ENCODE assay signal across 8 cellular contexts in genomic region chr2:206154197-206154596, GRCh38. TPM values are rescaled to one million over a fixed set of nuclear protein-coding genes. Genes with fewer than 3 reads are reported as not detected.
DNase-seq lines count a peak whose midpoint lies in the region; ATAC-seq, FAIRE-seq and TF ChIP-seq lines count a peak whose summit lies in the region.

No MANE protein-coding gene starts in this region.

- no peaks in the 10 kb centered on the region for H3K9me3 Mint-ChIP-seq in nephron progenitor cell
- H3K9me3 Mint-ChIP-seq in activated naive CD4-positive, alpha-beta T cell treated with anti-CD3 and anti-CD28 coated beads for 36 hours, result no peaks in the 10 kb centered on the region

- in situ Hi-C loops in GM23248 (cut with MboI), result no loop called here

- H3K4me3 Mint-ChIP-seq in nephron progenitor cell, result no peak overlapping the region
- H3K4me3 Mint-ChIP-seq in activated naive CD4-positive, alpha-beta T cell treated with anti-CD3 and anti-CD28 coated beads for 36 hours, result no peak overlapping the region

- no peak overlapping the region for H2AFZ ChIP-seq in GM23248

- 97 to 100% methylated on average over 3 of the region's 3 CpGs for WGBS in GM23248 (ENCODE audit: low coverage in 1 of 2, low lambda C conversion rate in 2 of 2, missing lambda C conversion rate in 2 of 2), 2 experiments
- 66 to 69% (median 67%) methylated on average over 3 of the region's 3 CpGs for WGBS in heart left ventricle, 4 donors

- peaks cover 3% of the 10 kb centered on the region for H3K27me3 Mint-ChIP-seq in nephron progenitor cell (ENCODE audit: low read depth, poor library complexity)
- H3K27me3 Mint-ChIP-seq in activated naive CD4-positive, alpha-beta T cell treated with anti-CD3 and anti-CD28 coated beads for 36 hours (ENCODE audit: low read depth), result no peaks in the 10 kb centered on the region

- FAIRE-seq in kidney (lab: Jason Lieb, UNC), result no peak

- H3K9me3 ChIP-seq in GM23248 (ENCODE audit: low read depth) (no peaks in the 10 kb centered on the region), heart left ventricle (no peaks in the 10 kb centered on the region), kidney (ENCODE audit: control insufficient read depth in 1 of 2, low read length in 2 of 2) (no peaks in the 10 kb centered on the region)

- peaks cover 14% of the 10 kb centered on the region for H3K4me1 Mint-ChIP-seq in nephron progenitor cell
- H3K4me1 Mint-ChIP-seq in activated naive CD4-positive, alpha-beta T cell treated with anti-CD3 and anti-CD28 coated beads for 36 hours (ENCODE audit: low read depth), result peaks cover 31% of the 10 kb centered on the region

- CTCF ChIA-PET in activated naive CD4-positive, alpha-beta T cell treated with anti-CD3 and anti-CD28 coated beads for 36 hours (lab: Charles Lee), result no interaction called here

- H4K20me1 ChIP-seq in GM23248 (ENCODE audit: insufficient read depth), result no peaks in the 10 kb centered on the region

- H3K9ac ChIP-seq in GM23248, result no peak overlapping the region
- H3K9ac ChIP-seq in kidney (ENCODE audit: low read length in 2 of 2), result no peak overlapping the region

- peak; percentile 32 for DNase-seq in ELR (ENCODE audit: low read depth)
- DNase-seq in GM23248, result peak; percentile 11
- DNase-seq in NCI-H69 (lab: John Stamatoyannopoulos, UW), result peak; percentile 70
- DNase-seq in heart left ventricle, result no peak
- no peak for DNase-seq in nephron progenitor cell
- DNase-seq in activated naive CD4-positive, alpha-beta T cell treated with anti-CD3 and anti-CD28 coated beads for 36 hours, result no peak
- DNase-seq in head of caudate nucleus, result no peak
- no peak for DNase-seq in kidney

- H3K4me2 ChIP-seq in GM23248 (ENCODE audit: unreplicated experiment), result no peak overlapping the region

- peaks cover 6% of the 10 kb centered on the region; the same call in 1 of the 2 replicates for H3F3A ChIP-seq in GM23248 (ENCODE audit: insufficient read depth)

- intact Hi-C loops in heart left ventricle (cut with DNase I) (loop anchor here in 2 of 10 donors (10.0 kb wide), 2 partner anchors 129 to 1829 kb away; no protein-coding TSS in a partner anchor), head of caudate nucleus (cut with DNase I) (no loop called here), kidney (cut with DNase I) (no loop called here)
- intact Hi-C loops in activated naive CD4-positive, alpha-beta T cell treated with anti-CD3 and anti-CD28 coated beads for 36 hours (cut with micrococcal nuclease), result no loop called here

- H3K4me3 ChIP-seq in GM23248, result no peak overlapping the region
- H3K4me3 ChIP-seq in heart left ventricle, result no peak overlapping the region
- H3K4me3 ChIP-seq in kidney (ENCODE audit: low read length in 2 of 2), result no peak overlapping the region

- H3K27me3 ChIP-seq in GM23248 (replicated peaks; ENCODE audit: insufficient read depth), result no peaks in the 10 kb centered on the region
- H3K27me3 ChIP-seq in heart left ventricle, result no peaks in the 10 kb centered on the region

- no peak for TF ChIP-seq POLR2A in heart left ventricle (IDR thresholded peaks at IDR 0.05)

- peak; percentile 32 to 62 (median 52) for ATAC-seq in heart left ventricle

- H3K27ac Mint-ChIP-seq in nephron progenitor cell, result no peak overlapping the region
- no peak overlapping the region for H3K27ac Mint-ChIP-seq in activated naive CD4-positive, alpha-beta T cell treated with anti-CD3 and anti-CD28 coated beads for 36 hours

- H3K79me2 ChIP-seq in GM23248 (ENCODE audit: insufficient read depth), result peaks cover 98% of the 10 kb centered on the region

- 0 out of 2 replicates have a peak, but pooled peaks cover 5% of the 10 kb centered on the region for H3K4me1 ChIP-seq in GM23248 (ENCODE audit: insufficient read depth)
- peaks cover 3 to 48% (median 30%) of the 10 kb centered on the region in 12 donors for H3K4me1 ChIP-seq in heart left ventricle
- H3K4me1 ChIP-seq in kidney (ENCODE audit: control insufficient read depth in 1 of 2, insufficient read depth in 1 of 2, low read depth in 1 of 2, low read length in 2 of 2), result peaks cover 0 to 9% of the 10 kb centered on the region in 2 donors

- H3K27ac ChIP-seq in GM23248 (no peak overlapping the region), heart left ventricle (no peak overlapping the region), kidney (ENCODE audit: low read depth in 2 of 2, low read length in 2 of 2) (no peak overlapping the region)

- H3K36me3 ChIP-seq in GM23248 (ENCODE audit: low read depth) (peaks cover 16% of the 10 kb centered on the region), heart left ventricle (peaks cover 0 to 41% (median 35%) of the 10 kb centered on the region in 9 donors), kidney (ENCODE audit: control insufficient read depth in 1 of 2, insufficient read depth in 2 of 2, low read length in 2 of 2) (peaks cover 2 to 16% of the 10 kb centered on the region in 2 donors)

- H3K9me2 ChIP-seq in GM23248 (ENCODE audit: insufficient read depth), result no peaks in the 10 kb centered on the region

- peak in 5 of 12 donors; percentile 14 to 34 (median 20) for TF ChIP-seq CTCF in heart left ventricle (IDR thresholded peaks at IDR 0.05)
- no peak for TF ChIP-seq CTCF in nephron progenitor cell (IDR thresholded peaks at IDR 0.05)
- no peak for TF ChIP-seq CTCF in kidney (IDR thresholded peaks at IDR 0.05; ENCODE audit: borderline replicate concordance, extremely low read depth, insufficient read depth)

- H3K36me3 Mint-ChIP-seq in nephron progenitor cell (ENCODE audit: low read depth), result peaks cover 44% of the 10 kb centered on the region
- peaks cover 22% of the 10 kb centered on the region for H3K36me3 Mint-ChIP-seq in activated naive CD4-positive, alpha-beta T cell treated with anti-CD3 and anti-CD28 coated beads for 36 hours (ENCODE audit: low read depth)

RNA-seq across cellular contexts. Expression of gene NDUFS1, which starts 5.0 kb away (rescaled TPM):
- 77.0 and 87.5 TPM in 2 replicates for total RNA-seq in GM23248 (2014; rRNA removed; shearing (Covaris generic))
- polyA plus RNA-seq in GM23248 (2016; fragmentation: Nextera tagmentation; extraction: Ambion mirVana), result 49.8 and 52.0 TPM in 2 replicates
- total RNA-seq in heart left ventricle, result 100 to 1,000 TPM; 302 to 804 (median 536) TPM
- 100 to 1,000 TPM in 1 of 2 donors, 10 to 100 TPM in 1; 97.0 to 168 TPM for polyA plus RNA-seq in heart left ventricle
- 10 to 100 TPM; 81.1 to 83.3 TPM for total RNA-seq in activated naive CD4-positive, alpha-beta T cell treated with anti-CD3 and anti-CD28 coated beads for 36 hours
- 97.2 TPM for total RNA-seq in kidney
- polyA plus RNA-seq in kidney (ENCODE audit: insufficient read depth, low read depth, low replicate concordance), result 67.6 TPM

RNA-seq across cellular contexts. Expression of gene EEF1B2, which starts 5.5 kb away (rescaled TPM):
- total RNA-seq in GM23248 (2014; rRNA removed; shearing (Covaris generic)), result 365 and 382 TPM in 2 replicates
- polyA plus RNA-seq in GM23248 (2016; fragmentation: Nextera tagmentation; extraction: Ambion mirVana) (390 and 394 TPM in 2 replicates), heart left ventricle (100 to 1,000 TPM; 208 to 820 TPM), kidney (ENCODE audit: insufficient read depth, low read depth, low replicate concordance) (529 TPM)
- total RNA-seq in heart left ventricle (100 to 1,000 TPM; 123 to 326 (median 244) TPM), kidney (444 TPM)
- total RNA-seq in activated naive CD4-positive, alpha-beta T cell treated with anti-CD3 and anti-CD28 coated beads for 36 hours, result 1,000 to 10,000 TPM; 1,328 to 1,373 TPM

Comparison
In these comparisons a context has a peak if more than half of its experiments do, and no peak if none do; other contexts are left out.
1. DNase-seq: peak in ELR (single experiment), GM23248 (single experiment) and NCI-H69 (single experiment); none in heart left ventricle (0 of 5), nephron progenitor cell (single experiment), activated naive CD4-positive, alpha-beta T cell treated with anti-CD3 and anti-CD28 coated beads for 36 hours (single experiment), head of caudate nucleus (0 of 42) and kidney (single experiment).